Comparison of ENCODE assay signal across 9 cellular contexts in the genomic region with DNA sequence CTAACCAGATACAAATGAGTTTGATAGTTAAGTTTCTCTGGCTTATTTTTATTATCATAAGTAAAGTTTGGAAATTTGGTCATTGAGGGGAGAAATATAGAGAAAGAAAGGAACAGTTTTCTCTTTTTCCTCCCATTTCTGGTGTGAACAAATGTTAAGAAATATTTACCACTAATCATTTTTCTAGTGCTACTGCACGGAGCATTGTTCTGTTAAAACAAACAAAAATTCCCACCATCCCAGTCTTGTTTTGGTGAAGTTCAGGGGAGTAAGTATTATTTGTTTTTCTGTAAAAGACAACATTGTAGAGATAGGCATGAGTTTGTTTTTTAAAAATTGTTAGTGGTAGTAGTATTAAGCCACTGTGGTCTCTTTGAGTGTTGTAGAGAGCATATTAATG.
DNase-seq lines count a peak whose midpoint lies in the region; ATAC-seq and TF ChIP-seq lines count a peak whose summit lies in the region.
"Had no signal": no experiment of that assay in that cellular context is flagged by ENCODE, and none has a peak within 500 bp of the region (broad histone marks: within the 10 kb centered on the region; RNA-seq: fewer than 3 reads in every experiment).

No MANE protein-coding gene starts in this region.

- no peak for ATAC-seq in T-helper 17 cell
- peak; percentile 3 for ATAC-seq in left ventricle myocardium superior
- ATAC-seq in gastrocnemius medialis = no peak
- no peak for ATAC-seq in GM18520 (IDR thresholded peaks at IDR 0.05; ENCODE audit: unreplicated experiment)
- ATAC-seq in HG03139 (IDR thresholded peaks at IDR 0.05; ENCODE audit: unreplicated experiment) = no peak

- H3K4me1 ChIP-seq in BLaER1 treated with 17β-estradiol and CSF1 and Interleukin-3, amounts not matched to agents 10 nM and 100 nM = peaks cover 27 to 47% (median 30%) of the 10 kb centered on the region in 10 experiments
- peaks cover 56 to 76% of the 10 kb centered on the region in 2 donors for H3K4me1 ChIP-seq in gastrocnemius medialis

- TF ChIP-seq POLR2A in gastrocnemius medialis (IDR thresholded peaks at IDR 0.05) = no peak

- peaks cover 0 to 20% (median 0%) of the 10 kb centered on the region in 11 experiments; a peak in 1 of 22 replicates for H4K20me1 ChIP-seq in BLaER1 treated with 17β-estradiol and CSF1 and Interleukin-3, amounts not matched to agents 10 nM and 100 nM

- TF ChIP-seq CTCF in gastrocnemius medialis (IDR thresholded peaks at IDR 0.05 in 4 of 5, conservative IDR thresholded peaks at IDR 0.05 in 1 of 5) = no peak

- peak overlapping the region; percentile 64 to 91 (median 77) for H3K4me2 ChIP-seq in BLaER1 treated with 17β-estradiol and CSF1 and Interleukin-3, amounts not matched to agents 10 nM and 100 nM

- peaks cover 14% of the 10 kb centered on the region for H3K4me1 Mint-ChIP-seq in T-helper 17 cell

- peaks cover 0 to 4% (median 0%) of the 10 kb centered on the region in 11 experiments; a peak in 1 of 22 replicates for H3K36me3 ChIP-seq in BLaER1 treated with 17β-estradiol and CSF1 and Interleukin-3, amounts not matched to agents 10 nM and 100 nM
- no peaks in the 10 kb centered on the region for H3K36me3 ChIP-seq in gastrocnemius medialis

- peak overlapping the region in 10 of 11 experiments; percentile 1 to 79 (median 42); a peak in 14 of 22 replicates for H3K27ac ChIP-seq in BLaER1 treated with 17β-estradiol and CSF1 and Interleukin-3, amounts not matched to agents 10 nM and 100 nM
- peak overlapping the region; percentile 71 to 92 (median 80) for H3K27ac ChIP-seq in gastrocnemius medialis

- DNase-seq in T-helper 17 cell (no peak), left ventricle myocardium superior (no peak), gastrocnemius medialis (no peak), G401 (ENCODE audit: low spot score) (no peak)
- DNase-seq in activated CD4-positive, CD25-positive, alpha-beta regulatory T cell treated with anti-CD3 and anti-CD28 coated beads, Interleukin-2, amount 50 U/mL, for 72 hours = no peak
- DNase-seq: activated CD4-positive, alpha-beta T cell treated with anti-CD3 and anti-CD28 coated beads, Interleukin-2, amount 10 ng/mL, durations not matched to agents 7 days and 5 days had no signal

- intact Hi-C loops in left ventricle myocardium superior (cut with micrococcal nuclease) (no loop called here), gastrocnemius medialis (cut with DNase I; ENCODE audit: low total_unique reads) (loop anchor here (1.0 to 5.0 kb wide), 6 partner anchors 30 to 1488 kb away; a partner anchor contains a TSS)

- H3K4me3 Mint-ChIP-seq in T-helper 17 cell = peak overlapping the region; percentile 25
- H3K4me3 Mint-ChIP-seq: activated CD4-positive, alpha-beta T cell treated with anti-CD3 and anti-CD28 coated beads, Interleukin-2, amount 10 ng/mL, durations not matched to agents 7 days and 5 days had no signal

- peaks cover 4% of the 10 kb centered on the region for H3K36me3 Mint-ChIP-seq in T-helper 17 cell (ENCODE audit: low read depth)

- no peaks in the 10 kb centered on the region for H3K9me3 ChIP-seq in BLaER1 treated with 17β-estradiol and CSF1 and Interleukin-3, amounts not matched to agents 10 nM and 100 nM (replicated peaks in 1 of 11)
- H3K9me3 ChIP-seq in T-helper 17 cell (ENCODE audit: control insufficient read depth, low read length, poor library complexity, severe bottlenecking) = no peaks in the 10 kb centered on the region
- no peaks in the 10 kb centered on the region for H3K9me3 ChIP-seq in gastrocnemius medialis

- in situ Hi-C loops in gastrocnemius medialis (cut with MboI; ENCODE audit: low sequenced_read_pairs in 4 of 4) = no loop called here
- in situ Hi-C loops in G401 (cut with HindIII; ENCODE audit: low sequenced_read_pairs) = no loop called here

- peaks cover 28% of the 10 kb centered on the region for H3K27me3 Mint-ChIP-seq in T-helper 17 cell

- no peak overlapping the region for H3K27ac Mint-ChIP-seq in T-helper 17 cell
- H3K27ac Mint-ChIP-seq: activated CD4-positive, alpha-beta T cell treated with anti-CD3 and anti-CD28 coated beads, Interleukin-2, amount 10 ng/mL, durations not matched to agents 7 days and 5 days had no signal

- H3K9ac ChIP-seq in BLaER1 treated with 17β-estradiol and CSF1 and Interleukin-3, amounts not matched to agents 10 nM and 100 nM = peak overlapping the region in 7 of 11 experiments; percentile 21 to 82 (median 67); a peak in 11 of 22 replicates

- H3K27me3 ChIP-seq in BLaER1 treated with 17β-estradiol and CSF1 and Interleukin-3, amounts not matched to agents 10 nM and 100 nM = no peaks in the 10 kb centered on the region
- no peaks in the 10 kb centered on the region for H3K27me3 ChIP-seq in gastrocnemius medialis

- H3K4me3 ChIP-seq in BLaER1 treated with 17β-estradiol and CSF1 and Interleukin-3, amounts not matched to agents 10 nM and 100 nM = peak overlapping the region in 8 of 10 experiments; percentile 26 to 67 (median 45); a peak in 13 of 20 replicates
- peak overlapping the region; percentile 49 to 62 (median 58) for H3K4me3 ChIP-seq in gastrocnemius medialis
